In genomic region chr3:181909241-181909640, GRCh38 we compare ENCODE assay signal across 18 cellular contexts.
DNase-seq lines count a peak whose midpoint lies in the region; ATAC-seq and TF ChIP-seq lines count a peak whose summit lies in the region.
"Had no signal": no experiment of that assay in that cellular context is flagged by ENCODE, and none has a peak within 500 bp of the region (broad histone marks: within the 10 kb centered on the region; RNA-seq: fewer than 3 reads in every experiment).

No MANE protein-coding gene starts in this region.

- DNase-seq in A673 (ENCODE audit: low spot score) (peak; percentile 79), SK-N-MC (ENCODE audit: low read depth, low spot score) (peak; percentile 59), AG08395 (ENCODE audit: low spot score) (no peak)
- DNase-seq: ACHN; AML-193; Caco-2; Calu3; CD4-positive, alpha-beta T cell; CD8-positive, alpha-beta T cell; DMS79 treated with DMSO at 0.1 percent for 48 hours; GF-D8 had no signal

- no peak overlapping the region for H3K4me3 ChIP-seq in A673 (ENCODE audit: low read depth, low read length, poor library complexity, severe bottlenecking)
- no peak overlapping the region for H3K4me3 ChIP-seq in OCI-LY1 (ENCODE audit: low read depth, low read length, poor library complexity, severe bottlenecking)
- H3K4me3 ChIP-seq in SK-N-MC = no peak overlapping the region
- H3K4me3 ChIP-seq: A549; BLaER1 treated with 17β-estradiol and CSF1 and Interleukin-3, amounts not matched to agents 10 nM and 100 nM had no signal

- TF ChIP-seq CTCF in A673 (conservative IDR thresholded peaks at IDR 0.05; ENCODE audit: low read depth, low read length) (no peak), OCI-LY1 (IDR thresholded peaks at IDR 0.05; ENCODE audit: low read length) (no peak)

- H3K27me3 ChIP-seq in A673 (replicated peaks; ENCODE audit: insufficient read depth, low read depth, low read length, poor library complexity) (no peaks in the 10 kb centered on the region), OCI-LY1 (ENCODE audit: insufficient read depth, low read length) (no peaks in the 10 kb centered on the region)
- H3K27me3 ChIP-seq: BLaER1 treated with 17β-estradiol and CSF1 and Interleukin-3, amounts not matched to agents 10 nM and 100 nM had no signal

- POLR2A ChIA-PET in A673 (lab: Charles Lee; ENCODE audit: low non-redundant PET) = no interaction called here

- H2AFZ ChIP-seq in OCI-LY1 (ENCODE audit: low read length) = no peak overlapping the region

- H3K27ac ChIP-seq in A673 (ENCODE audit: low read depth, low read length, poor library complexity, severe bottlenecking) (peak overlapping the region; percentile 55), OCI-LY1 (ENCODE audit: low read depth, low read length, poor library complexity, severe bottlenecking) (peak overlapping the region; percentile 26), SK-N-MC (no peak overlapping the region)
- H3K27ac ChIP-seq: 22Rv1; A549; BLaER1 treated with 17β-estradiol and CSF1 and Interleukin-3, amounts not matched to agents 10 nM and 100 nM; C4-2B had no signal

- ATAC-seq in HG03139 (IDR thresholded peaks at IDR 0.05; ENCODE audit: unreplicated experiment) (no peak), HG03280 (IDR thresholded peaks at IDR 0.05; ENCODE audit: unreplicated experiment) (no peak)
- ATAC-seq: A549; CD8-positive, alpha-beta T cell had no signal

- no peak overlapping the region for H3K9ac ChIP-seq in OCI-LY1 (ENCODE audit: low read length)
- H3K9ac ChIP-seq in SK-N-MC (ENCODE audit: insufficient read length) = no peak overlapping the region
- H3K9ac ChIP-seq: BLaER1 treated with 17β-estradiol and CSF1 and Interleukin-3, amounts not matched to agents 10 nM and 100 nM had no signal

- CTCF ChIA-PET in A673 (lab: Charles Lee) = interaction anchor here (0.6 kb wide), 1 partner anchor 274 kb away, joined by 3 read pairs; no protein-coding TSS in a partner anchor

- H3K36me3 ChIP-seq in A673 (ENCODE audit: insufficient read depth, low read length, poor library complexity, severe bottlenecking) (no peaks in the 10 kb centered on the region), OCI-LY1 (ENCODE audit: insufficient read depth, low read length) (no peaks in the 10 kb centered on the region; the same call in 1 of the 2 replicates), SK-N-MC (ENCODE audit: insufficient read depth, low read length) (no peaks in the 10 kb centered on the region)
- H3K36me3 ChIP-seq: BLaER1 treated with 17β-estradiol and CSF1 and Interleukin-3, amounts not matched to agents 10 nM and 100 nM had no signal

- no peaks in the 10 kb centered on the region for H3K79me2 ChIP-seq in OCI-LY1 (ENCODE audit: insufficient read depth, low read length)

- no TSS peak for BruUV-seq in A673 (replicated peaks; lab: Mats Ljungman, UMichigan)

- H3K9me2 ChIP-seq in OCI-LY1 (ENCODE audit: low read depth, low read length) = no peaks in the 10 kb centered on the region

- H3K4me2 ChIP-seq in OCI-LY1 (ENCODE audit: low read length) = no peak overlapping the region
- H3K4me2 ChIP-seq: A549; BLaER1 treated with 17β-estradiol and CSF1 and Interleukin-3, amounts not matched to agents 10 nM and 100 nM had no signal

- intact Hi-C loops in A673 (cut with micrococcal nuclease; ENCODE audit: unreplicated experiment) = loop anchor here (1.0 kb wide), 1 partner anchor 274 kb away; no protein-coding TSS in a partner anchor

- H3F3A ChIP-seq in OCI-LY1 (ENCODE audit: insufficient read depth, low read length) = no peaks in the 10 kb centered on the region

- H3K9me3 ChIP-seq in A673 (ENCODE audit: low read depth, low read length, poor library complexity, severe bottlenecking) (no peaks in the 10 kb centered on the region), OCI-LY1 (ENCODE audit: low read length) (no peaks in the 10 kb centered on the region), SK-N-MC (ENCODE audit: low read depth, low read length) (no peaks in the 10 kb centered on the region)
- H3K9me3 ChIP-seq: A549; BLaER1 treated with 17β-estradiol and CSF1 and Interleukin-3, amounts not matched to agents 10 nM and 100 nM; Caco-2 had no signal

- no peaks in the 10 kb centered on the region for H4K20me1 ChIP-seq in OCI-LY1 (ENCODE audit: insufficient read depth, low read length)
- H4K20me1 ChIP-seq: BLaER1 treated with 17β-estradiol and CSF1 and Interleukin-3, amounts not matched to agents 10 nM and 100 nM had no signal

- peaks cover 12% of the 10 kb centered on the region for H3K4me1 ChIP-seq in A673 (ENCODE audit: insufficient read depth, low read length, poor library complexity, severe bottlenecking)
- peaks cover 65% of the 10 kb centered on the region for H3K4me1 ChIP-seq in OCI-LY1 (ENCODE audit: insufficient read depth, low read length, severe bottlenecking)
- H3K4me1 ChIP-seq: Caco-2 had no signal
